In genomic region chr11:9460322-9461067, GRCh38 we compare ENCODE assay signal across 1 cellular context.
TF ChIP-seq lines count a peak whose summit lies in the region.

TSS of gene ZNF143 (plus strand) at chr11:9461012. CDS start at chr11:9471309, 10,297 bp downstream.

TF ChIP-seq in HepG2, 621 proteins besides CTCF, POLR2A, EP300 and RAD21 (continued from another document and continues in another):
- no peak for TF ChIP-seq AHDC1 (CRISPR knock-in tag; IDR thresholded peaks at IDR 0.05; ENCODE audit: borderline replicate concordance)
- TF ChIP-seq MYPOP (CRISPR knock-in tag; IDR thresholded peaks at IDR 0.05), result 0 out of 2 replicates have a peak, but pooled peaks have one; percentile 56
- TF ChIP-seq ZHX2 (IDR thresholded peaks at IDR 0.05; ENCODE audit: low read depth), result peak; percentile 90
- no peak for TF ChIP-seq ZHX2 (CRISPR knock-in tag; IDR thresholded peaks at IDR 0.05; ENCODE audit: borderline replicate concordance)
- TF ChIP-seq FOXC1 (CRISPR knock-in tag; IDR thresholded peaks at IDR 0.05; ENCODE audit: borderline replicate concordance), result peak; percentile 78; the same call in 1 of the 2 replicates
- TF ChIP-seq RXRA (CRISPR knock-in tag; IDR thresholded peaks at IDR 0.05), result peak; percentile 53
- TF ChIP-seq PHF20 (CRISPR knock-in tag; IDR thresholded peaks at IDR 0.05), result peak; percentile 75
- TF ChIP-seq ZBTB3 (CRISPR knock-in tag; IDR thresholded peaks at IDR 0.05; ENCODE audit: borderline replicate concordance, low read depth), result no peak
- no peak for TF ChIP-seq ZNF430 (CRISPR knock-in tag; IDR thresholded peaks at IDR 0.05)
- no peak for TF ChIP-seq KAT7 (CRISPR knock-in tag; IDR thresholded peaks at IDR 0.05; ENCODE audit: borderline replicate concordance)
- TF ChIP-seq RBFOX2 (IDR thresholded peaks at IDR 0.05; ENCODE audit: low read depth, low read length), result peak; percentile 10; the same call in 1 of the 2 replicates
- 0 out of 2 replicates have a peak, but pooled peaks have one; percentile 43 for TF ChIP-seq NFKBIZ (CRISPR knock-in tag; IDR thresholded peaks at IDR 0.05)
- peak; percentile 42 for TF ChIP-seq ZNF883 (CRISPR knock-in tag; IDR thresholded peaks at IDR 0.05; ENCODE audit: not compliant biosample characterization)
- peak; percentile 61 for TF ChIP-seq KMT2B (CRISPR knock-in tag; IDR thresholded peaks at IDR 0.05)
- no peak for TF ChIP-seq BCL6 (CRISPR knock-in tag; IDR thresholded peaks at IDR 0.05)
- TF ChIP-seq ZFP90 (CRISPR knock-in tag; IDR thresholded peaks at IDR 0.05; ENCODE audit: borderline replicate concordance), result 0 out of 2 replicates have a peak, but pooled peaks have one; percentile 20
- TF ChIP-seq ERF (CRISPR knock-in tag; IDR thresholded peaks at IDR 0.05), result no peak; the same call in 1 of the 2 replicates
- peak; percentile 34; the same call in 1 of the 2 replicates for TF ChIP-seq MIER3 (CRISPR knock-in tag; IDR thresholded peaks at IDR 0.05; ENCODE audit: borderline replicate concordance)
- no peak; the same call in 1 of the 2 replicates for TF ChIP-seq DZIP1 (CRISPR knock-in tag; IDR thresholded peaks at IDR 0.05)
- no peak; the same call in 1 of the 2 replicates for TF ChIP-seq FOXO1 (CRISPR knock-in tag; IDR thresholded peaks at IDR 0.05)
- TF ChIP-seq ZNF644 (CRISPR knock-in tag; IDR thresholded peaks at IDR 0.05; ENCODE audit: low read depth), result no peak
- TF ChIP-seq ZNF18 (CRISPR knock-in tag; IDR thresholded peaks at IDR 0.05; ENCODE audit: insufficient replicate concordance), result peak; percentile 38
- TF ChIP-seq ZNF772 (CRISPR knock-in tag; IDR thresholded peaks at IDR 0.05), result 0 out of 2 replicates have a peak, but pooled peaks have one; percentile 57
- no peak for TF ChIP-seq ARID2 (CRISPR knock-in tag; IDR thresholded peaks at IDR 0.05; ENCODE audit: borderline replicate concordance)
- no peak for TF ChIP-seq ZNF335 (CRISPR knock-in tag; IDR thresholded peaks at IDR 0.05)
- peak; percentile 43; the same call in 1 of the 2 replicates for TF ChIP-seq ZFY (CRISPR knock-in tag; IDR thresholded peaks at IDR 0.05)
- no peak for TF ChIP-seq PREB (CRISPR knock-in tag; IDR thresholded peaks at IDR 0.05)
- TF ChIP-seq JUN (CRISPR knock-in tag; IDR thresholded peaks at IDR 0.05), result peak; percentile 72
- no peak for TF ChIP-seq MTF1 (CRISPR knock-in tag; IDR thresholded peaks at IDR 0.05)
- TF ChIP-seq THYN1 (CRISPR knock-in tag; IDR thresholded peaks at IDR 0.05; ENCODE audit: borderline replicate concordance, low read depth), result no peak
- no peak for TF ChIP-seq SSRP1 (CRISPR knock-in tag; IDR thresholded peaks at IDR 0.05)
- no peak for TF ChIP-seq KDM3A (CRISPR knock-in tag; IDR thresholded peaks at IDR 0.05; ENCODE audit: low read depth)
- TF ChIP-seq KLF16 (CRISPR knock-in tag; IDR thresholded peaks at IDR 0.05), result peak in 1 of 2 experiments; percentile 46; a peak in 2 of 4 replicates
- TF ChIP-seq IRF2 (CRISPR knock-in tag; IDR thresholded peaks at IDR 0.05), result peak; percentile 68
- TF ChIP-seq CHD2 (IDR thresholded peaks at IDR 0.05; ENCODE audit: low read depth, low read length), result peak; percentile 48; the same call in 1 of the 2 replicates
- TF ChIP-seq NFKB2 (CRISPR knock-in tag; IDR thresholded peaks at IDR 0.05; ENCODE audit: borderline replicate concordance), result peak; percentile 44; the same call in 1 of the 2 replicates
- TF ChIP-seq CBFB (CRISPR knock-in tag; IDR thresholded peaks at IDR 0.05), result no peak
- TF ChIP-seq CENPBD1 (CRISPR knock-in tag; IDR thresholded peaks at IDR 0.05; ENCODE audit: borderline replicate concordance, low read depth), result no peak
- TF ChIP-seq XRCC5 (optimal IDR thresholded peaks at IDR 0.05; ENCODE audit: low read length), result peak; percentile 87
- TF ChIP-seq ZNF362 (CRISPR knock-in tag; IDR thresholded peaks at IDR 0.05; ENCODE audit: borderline replicate concordance), result no peak
- no peak for TF ChIP-seq ZNF234 (CRISPR knock-in tag; conservative IDR thresholded peaks at IDR 0.05)
